Comparison of ENCODE assay signal across 1 cellular context in genomic region chr19:30131722-30132291, GRCh38.
TF ChIP-seq lines count a peak whose summit lies in the region.

No MANE protein-coding gene starts in this region.

TF ChIP-seq in H1, 55 proteins besides CTCF, POLR2A, EP300 and RAD21 (continued from another document):
- no peak for TF ChIP-seq CBX8 (IDR thresholded peaks at IDR 0.05; ENCODE audit: borderline replicate concordance, low read depth, low read length)
- no peak for TF ChIP-seq E2F6 (IDR thresholded peaks at IDR 0.05)
- TF ChIP-seq HDAC6 (IDR thresholded peaks at IDR 0.05; ENCODE audit: low read depth, low read length), result no peak
- TF ChIP-seq YY1 (IDR thresholded peaks at IDR 0.05; ENCODE audit: low read depth, low read length), result no peak
- TF ChIP-seq RXRA (IDR thresholded peaks at IDR 0.05; ENCODE audit: insufficient read depth, low read depth, low read length), result no peak
